Comparison of ENCODE assay signal across 1 cellular context in genomic region chr21:45152265-45152746, GRCh38.
TF ChIP-seq lines count a peak whose summit lies in the region.

No MANE protein-coding gene starts in this region.

TF ChIP-seq in K562, 482 proteins besides CTCF, POLR2A, EP300 and RAD21 (continued from another document and continues in another):
- TF ChIP-seq MGA (IDR thresholded peaks at IDR 0.05) = peak; percentile 88
- TF ChIP-seq, protein P1, sequence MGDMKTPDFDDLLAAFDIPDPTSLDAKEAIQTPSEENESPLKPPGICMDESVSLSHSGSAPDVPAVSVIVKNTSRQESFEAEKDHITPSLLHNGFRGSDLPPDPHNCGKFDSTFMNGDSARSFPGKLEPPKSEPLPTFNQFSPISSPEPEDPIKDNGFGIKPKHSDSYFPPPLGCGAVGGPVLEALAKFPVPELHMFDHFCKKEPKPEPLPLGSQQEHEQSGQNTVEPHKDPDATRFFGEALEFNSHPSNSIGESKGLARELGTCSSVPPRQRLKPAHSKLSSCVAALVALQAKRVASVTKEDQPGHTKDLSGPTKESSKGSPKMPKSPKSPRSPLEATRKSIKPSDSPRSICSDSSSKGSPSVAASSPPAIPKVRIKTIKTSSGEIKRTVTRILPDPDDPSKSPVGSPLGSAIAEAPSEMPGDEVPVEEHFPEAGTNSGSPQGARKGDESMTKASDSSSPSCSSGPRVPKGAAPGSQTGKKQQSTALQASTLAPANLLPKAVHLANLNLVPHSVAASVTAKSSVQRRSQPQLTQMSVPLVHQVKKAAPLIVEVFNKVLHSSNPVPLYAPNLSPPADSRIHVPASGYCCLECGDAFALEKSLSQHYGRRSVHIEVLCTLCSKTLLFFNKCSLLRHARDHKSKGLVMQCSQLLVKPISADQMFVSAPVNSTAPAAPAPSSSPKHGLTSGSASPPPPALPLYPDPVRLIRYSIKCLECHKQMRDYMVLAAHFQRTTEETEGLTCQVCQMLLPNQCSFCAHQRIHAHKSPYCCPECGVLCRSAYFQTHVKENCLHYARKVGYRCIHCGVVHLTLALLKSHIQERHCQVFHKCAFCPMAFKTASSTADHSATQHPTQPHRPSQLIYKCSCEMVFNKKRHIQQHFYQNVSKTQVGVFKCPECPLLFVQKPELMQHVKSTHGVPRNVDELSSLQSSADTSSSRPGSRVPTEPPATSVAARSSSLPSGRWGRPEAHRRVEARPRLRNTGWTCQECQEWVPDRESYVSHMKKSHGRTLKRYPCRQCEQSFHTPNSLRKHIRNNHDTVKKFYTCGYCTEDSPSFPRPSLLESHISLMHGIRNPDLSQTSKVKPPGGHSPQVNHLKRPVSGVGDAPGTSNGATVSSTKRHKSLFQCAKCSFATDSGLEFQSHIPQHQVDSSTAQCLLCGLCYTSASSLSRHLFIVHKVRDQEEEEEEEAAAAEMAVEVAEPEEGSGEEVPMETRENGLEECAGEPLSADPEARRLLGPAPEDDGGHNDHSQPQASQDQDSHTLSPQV (IDR thresholded peaks at IDR 0.05) = peak; percentile 52; the same call in 1 of the 2 replicates
- TF ChIP-seq MYC (IDR thresholded peaks at IDR 0.05; ENCODE audit: low read depth, low read length) = peak; percentile 86
- TF ChIP-seq MYC (CRISPR knock-in tag; IDR thresholded peaks at IDR 0.05; ENCODE audit: borderline replicate concordance, low read depth) = no peak
- TF ChIP-seq ZNF24 (IDR thresholded peaks at IDR 0.05) = peak; percentile 55; the same call in 1 of the 2 replicates
- TF ChIP-seq, protein P2, sequence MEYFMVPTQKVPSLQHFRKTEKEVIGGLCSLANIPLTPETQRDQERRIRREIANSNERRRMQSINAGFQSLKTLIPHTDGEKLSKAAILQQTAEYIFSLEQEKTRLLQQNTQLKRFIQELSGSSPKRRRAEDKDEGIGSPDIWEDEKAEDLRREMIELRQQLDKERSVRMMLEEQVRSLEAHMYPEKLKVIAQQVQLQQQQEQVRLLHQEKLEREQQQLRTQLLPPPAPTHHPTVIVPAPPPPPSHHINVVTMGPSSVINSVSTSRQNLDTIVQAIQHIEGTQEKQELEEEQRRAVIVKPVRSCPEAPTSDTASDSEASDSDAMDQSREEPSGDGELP (CRISPR knock-in tag; IDR thresholded peaks at IDR 0.05; ENCODE audit: borderline replicate concordance) = peak; percentile 92
- 0 out of 2 replicates have a peak, but pooled peaks have one; percentile 38 for TF ChIP-seq MXI1 (IDR thresholded peaks at IDR 0.05; ENCODE audit: low read depth, low read length)
- TF ChIP-seq BACH1 (tag; IDR thresholded peaks at IDR 0.05) = peak; percentile 46; the same call in 1 of the 2 replicates
- TF ChIP-seq SREBF1 (IDR thresholded peaks at IDR 0.05; ENCODE audit: borderline replicate concordance, low read depth, low read length) = no peak
- TF ChIP-seq STAT5A (IDR thresholded peaks at IDR 0.05; ENCODE audit: borderline replicate concordance, low read length) = no peak
- no peak for TF ChIP-seq SRF (CRISPR knock-in tag; IDR thresholded peaks at IDR 0.05)
- no peak for TF ChIP-seq NFATC3 (IDR thresholded peaks at IDR 0.05)
- TF ChIP-seq GABPB1 (CRISPR knock-in tag; IDR thresholded peaks at IDR 0.05) = peak; percentile 83
- TF ChIP-seq ZBTB5 (IDR thresholded peaks at IDR 0.05) = no peak
- TF ChIP-seq ZNF232 (CRISPR knock-in tag; IDR thresholded peaks at IDR 0.05) = peak; percentile 91; the same call in 1 of the 2 replicates
- no peak for TF ChIP-seq PHB (CRISPR knock-in tag; IDR thresholded peaks at IDR 0.05)
- peak; percentile 22; the same call in 1 of the 2 replicates for TF ChIP-seq CBFA2T2 (conservative IDR thresholded peaks at IDR 0.05)
- TF ChIP-seq RHOXF2B (CRISPR knock-in tag; conservative IDR thresholded peaks at IDR 0.05) = no peak
- TF ChIP-seq, protein P3, sequence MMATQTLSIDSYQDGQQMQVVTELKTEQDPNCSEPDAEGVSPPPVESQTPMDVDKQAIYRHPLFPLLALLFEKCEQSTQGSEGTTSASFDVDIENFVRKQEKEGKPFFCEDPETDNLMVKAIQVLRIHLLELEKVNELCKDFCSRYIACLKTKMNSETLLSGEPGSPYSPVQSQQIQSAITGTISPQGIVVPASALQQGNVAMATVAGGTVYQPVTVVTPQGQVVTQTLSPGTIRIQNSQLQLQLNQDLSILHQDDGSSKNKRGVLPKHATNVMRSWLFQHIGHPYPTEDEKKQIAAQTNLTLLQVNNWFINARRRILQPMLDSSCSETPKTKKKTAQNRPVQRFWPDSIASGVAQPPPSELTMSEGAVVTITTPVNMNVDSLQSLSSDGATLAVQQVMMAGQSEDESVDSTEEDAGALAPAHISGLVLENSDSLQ (IDR thresholded peaks at IDR 0.05) = peak; percentile 95
- TF ChIP-seq CTBP1 (IDR thresholded peaks at IDR 0.05; ENCODE audit: borderline replicate concordance) = peak; percentile 83; the same call in 1 of the 2 replicates
- peak; percentile 59 to 76 for TF ChIP-seq E2F6 (IDR thresholded peaks at IDR 0.05; ENCODE audit: borderline replicate concordance in 1 of 2, extremely low read depth in 1 of 2, insufficient read depth in 1 of 2, insufficient read length in 1 of 2, low read depth in 1 of 2, low read length in 1 of 2, poor library complexity in 1 of 2, severe bottlenecking in 1 of 2)
- TF ChIP-seq DACH1 (IDR thresholded peaks at IDR 0.05; ENCODE audit: partially characterized antibody) = peak; percentile 53
- TF ChIP-seq SPI1 (IDR thresholded peaks at IDR 0.05; ENCODE audit: borderline replicate concordance, low read depth, low read length) = peak; percentile 48; the same call in 1 of the 2 replicates
- TF ChIP-seq ARID2 (IDR thresholded peaks at IDR 0.05) = peak; percentile 81; the same call in 1 of the 2 replicates
- no peak for TF ChIP-seq TFAM (CRISPR knock-in tag; conservative IDR thresholded peaks at IDR 0.05)
- TF ChIP-seq ZNF57 (CRISPR knock-in tag; IDR thresholded peaks at IDR 0.05) = no peak
- TF ChIP-seq ZNF134 (CRISPR knock-in tag; conservative IDR thresholded peaks at IDR 0.05) = 0 out of 2 replicates have a peak, but pooled peaks have one; percentile 24
- peak; percentile 80; the same call in 1 of the 2 replicates for TF ChIP-seq TOE1 (IDR thresholded peaks at IDR 0.05; ENCODE audit: borderline replicate concordance)
- 0 out of 2 replicates have a peak, but pooled peaks have one; percentile 54 for TF ChIP-seq TOE1 (CRISPR knock-in tag; IDR thresholded peaks at IDR 0.05; ENCODE audit: borderline replicate concordance, low read depth)
- no peak for TF ChIP-seq SIX5 (IDR thresholded peaks at IDR 0.05; ENCODE audit: borderline replicate concordance in 1 of 2, insufficient read depth in 1 of 2, low read depth in 1 of 2, low read length in 2 of 2)
- TF ChIP-seq RFX7 (CRISPR knock-in tag; IDR thresholded peaks at IDR 0.05) = no peak
- TF ChIP-seq ZNF695 (CRISPR knock-in tag; IDR thresholded peaks at IDR 0.05) = no peak
- peak in 1 of 2 experiments; percentile 64; a peak in 2 of 4 replicates for TF ChIP-seq FOXK2 (conservative IDR thresholded peaks at IDR 0.05 in 1 of 2, IDR thresholded peaks at IDR 0.05 in 1 of 2; ENCODE audit: low read depth in 2 of 2)
- TF ChIP-seq NBN (IDR thresholded peaks at IDR 0.05; ENCODE audit: low read depth) = peak; percentile 49; the same call in 1 of the 2 replicates
- peak; percentile 79 to 91; a peak in 3 of 4 replicates for TF ChIP-seq UBTF (IDR thresholded peaks at IDR 0.05; ENCODE audit: borderline replicate concordance in 1 of 2, low read depth in 2 of 2, low read length in 2 of 2)
